18 cellular contexts compared by ENCODE assay signal in genomic region chr7:70645876-70646336, GRCh38.
"Had no signal": no experiment of that assay in that cellular context is flagged by ENCODE, and none has a peak within 500 bp of the region (broad histone marks: within the 10 kb centered on the region; RNA-seq: fewer than 3 reads in every experiment).

No MANE protein-coding gene starts in this region.

- H3K27ac ChIP-seq: ascending aorta, coronary artery, neural progenitor cell, ovary had no signal

- ATAC-seq: activated CD8-positive, alpha-beta T cell treated with anti-CD3 and anti-CD28 coated beads, Interleukin-2, amount 10 ng/mL, durations not matched to agents 7 days and 5 days; activated naive CD8-positive, alpha-beta T cell treated with anti-CD3 and anti-CD28 coated beads, Interleukin-2, amount 50 U/mL, for 24 hours; left ventricle myocardium superior had no signal

- H3K4me3 Mint-ChIP-seq: activated CD8-positive, alpha-beta T cell treated with anti-CD3 and anti-CD28 coated beads, Interleukin-2, amount 10 ng/mL, durations not matched to agents 7 days and 5 days; activated naive CD8-positive, alpha-beta T cell treated with anti-CD3 and anti-CD28 coated beads, Interleukin-2, amount 50 U/mL, for 24 hours; activated T-helper 1 cell treated with anti-CD3 and anti-CD28 coated beads, Interleukin-12 subunit alpha, Interleukin-12 subunit beta, Interleukin-2, Interleukin-4 antibody, amounts not matched to agents 30 ng/mL and 10 ng/mL and 1 ng/mL, durations not matched to agents 14 hours and 24 hours and 36 hours had no signal

- H3K9ac ChIP-seq: neural progenitor cell had no signal

- H3K4me1 ChIP-seq: ascending aorta had no signal

- H3K27ac Mint-ChIP-seq: activated CD8-positive, alpha-beta T cell treated with anti-CD3 and anti-CD28 coated beads, Interleukin-2, amount 10 ng/mL, durations not matched to agents 7 days and 5 days; activated naive CD8-positive, alpha-beta T cell treated with anti-CD3 and anti-CD28 coated beads, Interleukin-2, amount 50 U/mL, for 24 hours; activated T-helper 1 cell treated with anti-CD3 and anti-CD28 coated beads, Interleukin-12 subunit alpha, Interleukin-12 subunit beta, Interleukin-2, Interleukin-4 antibody, amounts not matched to agents 30 ng/mL and 10 ng/mL and 1 ng/mL, durations not matched to agents 14 hours and 24 hours and 36 hours had no signal

- H3K4me3 ChIP-seq: ascending aorta, coronary artery, gastrocnemius medialis, neural progenitor cell, ovary had no signal

- DNase-seq: activated CD4-positive, alpha-beta T cell treated with anti-CD3 and anti-CD28 coated beads for 48 hours; activated CD8-positive, alpha-beta T cell treated with anti-CD3 and anti-CD28 coated beads, Interleukin-2, amount 10 ng/mL, durations not matched to agents 7 days and 5 days; activated naive CD4-positive, alpha-beta T cell treated with Interleukin-2 at 50 U/mL for 16 hours; activated naive CD8-positive, alpha-beta T cell treated with anti-CD3 and anti-CD28 coated beads, Interleukin-2, amount 50 U/mL, for 24 hours; effector CD4-positive, alpha-beta T cell; kidney; left ventricle myocardium superior; mesenchymal stem cell; ovary; stimulated activated CD4-positive, alpha-beta T cell treated with anti-CD3 and anti-CD28 coated beads, Interleukin-12 subunit alpha, Interleukin-12 subunit beta, amount 100 ng/mL, for 4 hours; stimulated activated CD4-positive, alpha-beta T cell treated with anti-CD3 and anti-CD28 coated beads, Interleukin-2, amount 100 ng/mL, for 48 hours; stimulated activated naive CD4-positive, alpha-beta T cell treated with Interleukin-2 at 50 U/mL for 16 hours; trophoblast cell had no signal

- H3K9me3 ChIP-seq: ascending aorta, gastrocnemius medialis, ovary had no signal

- H3K9me3 Mint-ChIP-seq: neural progenitor cell had no signal

- H3K27me3 Mint-ChIP-seq: activated naive CD8-positive, alpha-beta T cell treated with anti-CD3 and anti-CD28 coated beads, Interleukin-2, amount 50 U/mL, for 24 hours had no signal

- H3K27me3 ChIP-seq: ascending aorta, gastrocnemius medialis, neural progenitor cell, ovary had no signal

- H3K36me3 ChIP-seq: ascending aorta, gastrocnemius medialis, neural progenitor cell, ovary had no signal
